Comparison of ENCODE assay signal across 15 cellular contexts in the genomic region with DNA sequence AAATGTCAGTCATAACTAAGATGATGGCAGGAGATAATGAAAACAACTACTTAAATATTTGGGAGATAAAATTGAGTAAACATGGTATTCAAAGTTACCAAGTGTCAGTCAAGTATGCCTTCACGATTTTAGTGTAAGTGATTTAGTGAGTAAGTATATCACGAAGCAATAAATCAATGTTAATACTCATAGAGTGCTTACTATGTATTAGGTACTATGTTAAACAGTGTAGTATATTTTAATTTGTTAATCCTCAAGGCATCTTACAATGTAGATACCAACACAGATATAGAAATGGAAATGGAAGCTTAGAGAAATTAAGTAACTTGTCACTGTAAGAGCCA. TPM values are rescaled to one million over a fixed set of nuclear protein-coding genes. Genes with fewer than 3 reads are reported as not detected.
"Had no signal": no experiment of that assay in that cellular context is flagged by ENCODE, and none has a peak within 500 bp of the region (broad histone marks: within the 10 kb centered on the region; RNA-seq: fewer than 3 reads in every experiment).

No MANE protein-coding gene starts in this region.

- H3K4me1 Mint-ChIP-seq: stimulated activated effector memory CD8-positive, alpha-beta T cell treated with anti-CD3 and anti-CD28 coated beads, Interleukin-12 subunit alpha, Interleukin-12 subunit beta, amount 100 ng/mL, for 72 hours had no signal

- H3K4me3 ChIP-seq: breast epithelium, esophagus muscularis mucosa, lung, suprapubic skin had no signal

- DNase-seq: activated CD4-positive, alpha-beta memory T cell treated with anti-CD3 and anti-CD28 coated beads, Interleukin-2, amount 10 ng/mL, durations not matched to agents 7 days and 5 days; activated CD8-positive, alpha-beta memory T cell treated with anti-CD3 and anti-CD28 coated beads, Interleukin-2, amount 50 U/mL, for 48 hours; activated naive CD4-positive, alpha-beta T cell treated with anti-CD3 and anti-CD28 coated beads, Interleukin-2, amount 10 ng/mL, durations not matched to agents 7 days and 5 days; glutamatergic neuron; left colon; right cardiac atrium; small intestine had no signal

- H3K27me3 Mint-ChIP-seq: naive thymus-derived CD8-positive, alpha-beta T cell; type B pancreatic cell had no signal

- H3K36me3 ChIP-seq: breast epithelium, suprapubic skin had no signal

- H3K27ac Mint-ChIP-seq: activated CD4-positive, alpha-beta memory T cell treated with anti-CD3 and anti-CD28 coated beads, Interleukin-2, amount 10 ng/mL, durations not matched to agents 7 days and 5 days; stimulated activated effector memory CD8-positive, alpha-beta T cell treated with anti-CD3 and anti-CD28 coated beads, Interleukin-12 subunit alpha, Interleukin-12 subunit beta, amount 100 ng/mL, for 72 hours; type B pancreatic cell had no signal

- H3K4me3 Mint-ChIP-seq: activated CD4-positive, alpha-beta memory T cell treated with anti-CD3 and anti-CD28 coated beads, Interleukin-2, amount 10 ng/mL, durations not matched to agents 7 days and 5 days; activated naive CD4-positive, alpha-beta T cell treated with anti-CD3 and anti-CD28 coated beads, Interleukin-2, amount 10 ng/mL, durations not matched to agents 7 days and 5 days; stimulated activated effector memory CD8-positive, alpha-beta T cell treated with anti-CD3 and anti-CD28 coated beads, Interleukin-12 subunit alpha, Interleukin-12 subunit beta, amount 100 ng/mL, for 72 hours; type B pancreatic cell had no signal

- ATAC-seq: activated CD4-positive, CD25-positive, alpha-beta regulatory T cell treated with anti-CD3 and anti-CD28 coated beads, Interleukin-2, amount 50 U/mL, for 24 hours; left colon; right cardiac atrium; stimulated activated effector memory CD8-positive, alpha-beta T cell treated with anti-CD3 and anti-CD28 coated beads, Interleukin-12 subunit alpha, Interleukin-12 subunit beta, amount 100 ng/mL, for 72 hours had no signal

- H3K27me3 ChIP-seq: breast epithelium, esophagus muscularis mucosa, suprapubic skin had no signal

- H3K9me3 Mint-ChIP-seq: activated CD4-positive, alpha-beta memory T cell treated with anti-CD3 and anti-CD28 coated beads, Interleukin-2, amount 10 ng/mL, durations not matched to agents 7 days and 5 days; activated naive CD4-positive, alpha-beta T cell treated with anti-CD3 and anti-CD28 coated beads, Interleukin-2, amount 10 ng/mL, durations not matched to agents 7 days and 5 days; naive thymus-derived CD8-positive, alpha-beta T cell; stimulated activated effector memory CD8-positive, alpha-beta T cell treated with anti-CD3 and anti-CD28 coated beads, Interleukin-12 subunit alpha, Interleukin-12 subunit beta, amount 100 ng/mL, for 72 hours; type B pancreatic cell had no signal

- H3K4me1 ChIP-seq: breast epithelium had no signal

- H3K27ac ChIP-seq: breast epithelium, esophagus muscularis mucosa, suprapubic skin had no signal

- H3K36me3 Mint-ChIP-seq: activated naive CD4-positive, alpha-beta T cell treated with anti-CD3 and anti-CD28 coated beads, Interleukin-2, amount 10 ng/mL, durations not matched to agents 7 days and 5 days; naive thymus-derived CD8-positive, alpha-beta T cell; stimulated activated effector memory CD8-positive, alpha-beta T cell treated with anti-CD3 and anti-CD28 coated beads, Interleukin-12 subunit alpha, Interleukin-12 subunit beta, amount 100 ng/mL, for 72 hours; type B pancreatic cell had no signal

- H3K9me3 ChIP-seq: breast epithelium, esophagus muscularis mucosa, suprapubic skin had no signal

RNA-seq across cellular contexts. Expression of gene ANXA3, which starts 59.6 kb away (rescaled TPM):
- total RNA-seq: naive thymus-derived CD8-positive, alpha-beta T cell had no signal
- polyA plus RNA-seq: naive thymus-derived CD8-positive, alpha-beta T cell had no signal
